1 cellular context compared by ENCODE assay signal in the genomic region with DNA sequence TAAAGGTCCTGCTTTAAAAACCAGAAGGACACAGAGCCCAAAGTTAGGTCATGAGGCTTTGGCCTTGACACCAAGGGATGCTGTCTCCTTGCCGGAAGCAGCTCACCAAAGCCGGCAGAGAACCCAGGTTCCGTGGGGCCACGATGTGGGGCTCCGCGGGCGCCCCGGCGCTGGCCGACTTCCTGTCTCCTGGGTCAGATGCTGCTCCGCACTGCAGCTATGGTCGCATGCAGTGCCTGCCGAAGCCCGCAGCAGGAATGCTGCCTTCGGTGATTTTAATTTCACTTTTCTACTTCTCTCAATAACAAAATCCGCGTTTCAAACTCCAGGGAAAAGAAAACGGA.
TF ChIP-seq lines count a peak whose summit lies in the region.

No MANE protein-coding gene starts in this region.

TF ChIP-seq in SK-N-SH treated with all-trans-retinoic acid at 6 μM for 48 hours, 23 proteins besides CTCF, POLR2A, EP300 and RAD21 (continued from another document):
- TF ChIP-seq, protein P1, sequence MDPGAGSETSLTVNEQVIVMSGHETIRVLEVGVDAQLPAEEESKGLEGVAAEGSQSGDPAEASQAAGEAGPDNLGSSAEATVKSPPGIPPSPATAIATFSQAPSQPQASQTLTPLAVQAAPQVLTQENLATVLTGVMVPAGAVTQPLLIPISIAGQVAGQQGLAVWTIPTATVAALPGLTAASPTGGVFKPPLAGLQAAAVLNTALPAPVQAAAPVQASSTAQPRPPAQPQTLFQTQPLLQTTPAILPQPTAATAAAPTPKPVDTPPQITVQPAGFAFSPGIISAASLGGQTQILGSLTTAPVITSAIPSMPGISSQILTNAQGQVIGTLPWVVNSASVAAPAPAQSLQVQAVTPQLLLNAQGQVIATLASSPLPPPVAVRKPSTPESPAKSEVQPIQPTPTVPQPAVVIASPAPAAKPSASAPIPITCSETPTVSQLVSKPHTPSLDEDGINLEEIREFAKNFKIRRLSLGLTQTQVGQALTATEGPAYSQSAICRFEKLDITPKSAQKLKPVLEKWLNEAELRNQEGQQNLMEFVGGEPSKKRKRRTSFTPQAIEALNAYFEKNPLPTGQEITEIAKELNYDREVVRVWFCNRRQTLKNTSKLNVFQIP (CRISPR knock-in tag; IDR thresholded peaks at IDR 0.05; ENCODE audit: borderline replicate concordance, low read depth) = no peak
